ENCODE assay signal across 16 cellular contexts in genomic region chr15:31847961-31848360, GRCh38. TPM values are rescaled to one million over a fixed set of nuclear protein-coding genes. Genes with fewer than 3 reads are reported as not detected.
DNase-seq lines count a peak whose midpoint lies in the region; ATAC-seq and TF ChIP-seq lines count a peak whose summit lies in the region.
"Had no signal": no experiment of that assay in that cellular context is flagged by ENCODE, and none has a peak within 500 bp of the region (broad histone marks: within the 10 kb centered on the region; RNA-seq: fewer than 3 reads in every experiment).

No MANE protein-coding gene starts in this region.

- no peak overlapping the region for H4K91ac ChIP-seq in neuronal stem cell (ENCODE audit: low read depth, low read length, poor library complexity)

- H4K8ac ChIP-seq in neuronal stem cell (ENCODE audit: low read depth, low read length), result no peak overlapping the region

- no peak overlapping the region for H2BK5ac ChIP-seq in neuronal stem cell (ENCODE audit: low read length)

- DNase-seq in CMK (ENCODE audit: low read depth) (peak; percentile 21), dorsolateral prefrontal cortex (no peak), neuronal stem cell (ENCODE audit: low spot score) (no peak), DMS153 (lab: John Stamatoyannopoulos, UW) (no peak), CD1c-positive myeloid dendritic cell (ENCODE audit: extremely low spot score) (no peak), SW480 (ENCODE audit: low spot score) (no peak)
- DNase-seq: BE2C; CD8-positive, alpha-beta T cell; COR-L47; DMS 273 treated with DMSO at 0.1 percent for 48 hours; GM23248; HFFc6; IMR-90 had no signal

- H3K18ac ChIP-seq in neuronal stem cell (ENCODE audit: low read length), result peak overlapping the region; percentile 20

- H3K14ac ChIP-seq in neuronal stem cell (ENCODE audit: low read length), result peak overlapping the region; percentile 95

- H2BK12ac ChIP-seq in neuronal stem cell (ENCODE audit: low read length), result no peak overlapping the region

- H3K36me3 ChIP-seq in neuronal stem cell (replicated peaks in 1 of 2; ENCODE audit: control insufficient read depth in 2 of 2, insufficient read depth in 2 of 2, low read length in 2 of 2), result no peaks in the 10 kb centered on the region
- H3K36me3 ChIP-seq: BE2C had no signal

- no peak for ATAC-seq in HG03095 (IDR thresholded peaks at IDR 0.05; ENCODE audit: unreplicated experiment)
- ATAC-seq: CD8-positive, alpha-beta T cell; HCT116; K562 had no signal

- no peak overlapping the region for H3K4ac ChIP-seq in neuronal stem cell (ENCODE audit: low read length)

- no peak for TF ChIP-seq CTCF in dorsolateral prefrontal cortex (IDR thresholded peaks at IDR 0.05 in 54 of 56, conservative IDR thresholded peaks at IDR 0.05 in 2 of 56; ENCODE audit: low read depth in 1 of 56, partially characterized antibody in 56 of 56)

- H3K4me2 ChIP-seq in neuronal stem cell (ENCODE audit: insufficient read depth, low read length, poor library complexity, severe bottlenecking), result no peak overlapping the region

- no peak overlapping the region for H3K4me3 ChIP-seq in dorsolateral prefrontal cortex
- peak overlapping the region in 1 of 2 donors; percentile 57 for H3K4me3 ChIP-seq in neuronal stem cell (ENCODE audit: low read length in 2 of 2)
- H3K4me3 ChIP-seq: GM23248, K562 had no signal

- no peak overlapping the region for H3K9ac ChIP-seq in neuronal stem cell (ENCODE audit: low read depth, low read length, poor library complexity)
- H3K9ac ChIP-seq: GM23248 had no signal

- H2BK120ac ChIP-seq in neuronal stem cell (ENCODE audit: low read depth, low read length), result no peak overlapping the region

- peak overlapping the region; percentile 58 for H3K23ac ChIP-seq in neuronal stem cell (ENCODE audit: low read depth, low read length, poor library complexity)

- H3K27me3 ChIP-seq in dorsolateral prefrontal cortex (no peaks in the 10 kb centered on the region), neuronal stem cell (ENCODE audit: control insufficient read depth in 3 of 3, insufficient read depth in 3 of 3, low read depth in 1 of 3, low read length in 3 of 3) (no peaks in the 10 kb centered on the region)

- H3K79me1 ChIP-seq in neuronal stem cell (ENCODE audit: low read depth, low read length), result no peaks in the 10 kb centered on the region

- H2AK5ac ChIP-seq in neuronal stem cell (ENCODE audit: low read depth, low read length), result no peak overlapping the region

- peaks cover 0 to 4% of the 10 kb centered on the region in 2 donors for H3K9me3 ChIP-seq in neuronal stem cell (replicated peaks in 1 of 2; ENCODE audit: control insufficient read depth in 2 of 2, insufficient read depth in 1 of 2, low read depth in 1 of 2, low read length in 2 of 2)
- H3K9me3 ChIP-seq: BE2C had no signal

- H3K27ac ChIP-seq in dorsolateral prefrontal cortex (peak overlapping the region in 51 of 59 donors; percentile 0 to 99 (median 93)), neuronal stem cell (replicated peaks; ENCODE audit: low read length) (no peak overlapping the region)
- H3K27ac ChIP-seq: GM23248 had no signal

- no CpG with 5 or more reads among the region's 5 CpGs for WGBS in neuronal stem cell (ENCODE audit: extremely low coverage in 2 of 2, insufficient read length in 2 of 2, insufficient replicate concordance in 1 of 2), 2 donors

- H3K4me1 ChIP-seq in neuronal stem cell (ENCODE audit: control insufficient read depth in 2 of 2, insufficient read depth in 1 of 2, low read depth in 1 of 2, low read length in 2 of 2), result peaks cover 0 to 2% of the 10 kb centered on the region in 2 donors
- H3K4me1 ChIP-seq: BE2C had no signal

- intact Hi-C loops in dorsolateral prefrontal cortex (cut with DNase I), result no loop called here

- H2AFZ ChIP-seq in neuronal stem cell (ENCODE audit: low read length), result no peak overlapping the region
- H2AFZ ChIP-seq: GM23248 had no signal

- no peak overlapping the region for H2BK15ac ChIP-seq in neuronal stem cell (ENCODE audit: low read length)

RNA-seq across cellular contexts. Expression of gene OTUD7A, which starts 22.5 kb away (rescaled TPM):
- 100 to 1,000 TPM in 1 of 120 experiments, 10 to 100 TPM in 119; 40.4 to 101 (median 58.1) TPM for total RNA-seq in dorsolateral prefrontal cortex
- polyA plus RNA-seq in neuronal stem cell (2013, experiment 1 of 2), result 0.42 TPM
- 0.42 TPM for polyA plus RNA-seq in neuronal stem cell (2013, experiment 2 of 2)
